ENCODE assay signal across 12 cellular contexts in the genomic region with DNA sequence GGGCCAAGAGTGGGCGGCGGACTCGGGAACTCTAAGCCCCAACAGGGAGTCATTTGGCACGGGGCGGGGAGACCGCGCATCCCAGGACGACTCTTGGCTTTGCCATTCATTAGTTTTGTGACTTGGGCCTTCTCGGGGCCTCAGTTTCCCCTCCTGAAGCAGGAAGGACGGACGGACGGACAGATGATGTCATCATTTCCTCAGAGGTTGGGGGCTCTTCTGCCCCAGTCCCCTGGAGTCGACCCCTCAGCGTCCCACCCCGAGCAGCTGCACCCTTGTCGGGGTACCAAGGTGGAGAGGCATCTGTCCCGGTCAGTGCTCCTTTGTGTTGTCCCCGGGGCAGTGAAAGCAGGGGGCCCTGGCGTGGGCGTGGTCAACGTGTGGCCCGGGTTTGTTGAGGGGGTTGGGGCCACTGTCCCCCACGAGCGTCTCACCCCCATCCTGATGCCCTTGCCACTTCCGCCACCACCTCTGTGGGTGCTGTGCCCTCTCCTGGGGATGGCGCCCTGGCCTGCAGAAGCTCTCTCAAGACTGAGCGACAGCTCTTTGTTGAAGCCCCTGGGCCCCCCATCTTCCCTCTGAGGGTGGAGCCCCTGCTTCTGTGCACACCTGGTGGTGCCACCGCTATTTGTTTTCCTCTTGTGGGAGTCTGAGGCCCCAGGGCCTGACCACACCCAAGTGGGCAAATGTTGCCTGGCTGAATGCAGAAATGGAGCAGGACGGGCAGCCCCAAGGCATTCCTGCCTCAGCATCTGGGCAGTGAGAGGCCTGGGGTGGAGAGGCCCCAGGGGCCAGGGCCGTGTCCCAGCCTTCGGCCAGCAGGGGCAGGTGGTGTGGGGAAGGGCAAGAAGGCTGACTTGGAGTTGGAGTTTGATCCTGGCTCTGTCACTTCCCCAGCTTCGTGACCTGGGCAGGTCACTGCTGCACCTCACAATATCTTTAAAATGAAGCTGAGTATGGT. TPM values are rescaled to one million over a fixed set of nuclear protein-coding genes. Genes with fewer than 3 reads are reported as not detected.
DNase-seq lines count a peak whose midpoint lies in the region; ATAC-seq and TF ChIP-seq lines count a peak whose summit lies in the region.
"Had no signal": no experiment of that assay in that cellular context is flagged by ENCODE, and none has a peak within 500 bp of the region (broad histone marks: within the 10 kb centered on the region; RNA-seq: fewer than 3 reads in every experiment).

No MANE protein-coding gene starts in this region.

- peak overlapping the region in 1 of 2 donors; percentile 56 for H3K9ac ChIP-seq in mucosa of rectum (ENCODE audit: low read depth in 1 of 2, low read length in 2 of 2)

- TF ChIP-seq EP300 in upper lobe of left lung (IDR thresholded peaks at IDR 0.05) = no peak

- H3K27ac Mint-ChIP-seq in CD8-positive, alpha-beta memory T cell = no peak overlapping the region
- H3K27ac Mint-ChIP-seq: activated naive CD4-positive, alpha-beta T cell treated with anti-CD3 and anti-CD28 coated beads, Interleukin-2, amount 50 U/mL, for 24 hours had no signal

- H3K4me3 Mint-ChIP-seq in CD8-positive, alpha-beta memory T cell = no peak overlapping the region
- H3K4me3 Mint-ChIP-seq: activated naive CD4-positive, alpha-beta T cell treated with anti-CD3 and anti-CD28 coated beads, Interleukin-2, amount 50 U/mL, for 24 hours had no signal

- H3K9me3 ChIP-seq in mucosa of rectum (ENCODE audit: control insufficient read depth in 2 of 2, low read length in 2 of 2) (no peaks in the 10 kb centered on the region), upper lobe of left lung (no peaks in the 10 kb centered on the region)
- no peaks in the 10 kb centered on the region for H3K9me3 ChIP-seq in CD8-positive, alpha-beta memory T cell (ENCODE audit: low read length)

- no peaks in the 10 kb centered on the region for H3K4me1 ChIP-seq in mucosa of rectum (ENCODE audit: control insufficient read depth in 2 of 2, insufficient read depth in 2 of 2, low read length in 2 of 2)
- H3K4me1 ChIP-seq in upper lobe of left lung = peaks cover 6 to 16% (median 11%) of the 10 kb centered on the region in 4 donors
- no peaks in the 10 kb centered on the region for H3K4me1 ChIP-seq in CD8-positive, alpha-beta memory T cell (ENCODE audit: insufficient read depth, low read length)

- H3K36me3 ChIP-seq in mucosa of rectum (ENCODE audit: control insufficient read depth in 2 of 2, insufficient read depth in 2 of 2, low read length in 2 of 2) (no peaks in the 10 kb centered on the region), upper lobe of left lung (no peaks in the 10 kb centered on the region)
- H3K36me3 ChIP-seq in CD8-positive, alpha-beta memory T cell (ENCODE audit: insufficient read depth, low read length) = no peaks in the 10 kb centered on the region
- H3K36me3 ChIP-seq: WERI-Rb-1 had no signal

- 48 to 50% methylated on average over 8 to 24 of the region's 32 CpGs for WGBS in upper lobe of left lung, 2 donors

- peaks cover 20 to 47% of the 10 kb centered on the region in 2 donors for H3K27me3 Mint-ChIP-seq in CD8-positive, alpha-beta memory T cell

- POLR2A ChIA-PET in CD8-positive, alpha-beta memory T cell (lab: Charles Lee) = no interaction called here

- CTCF ChIA-PET in CD8-positive, alpha-beta memory T cell (lab: Charles Lee) = no interaction called here

- DNase-seq in Right ventricle myocardium inferior (ENCODE audit: missing footprints) (peak; percentile 48), cardiac septum (ENCODE audit: low spot score) (no peak), epithelial cell of proximal tubule (ENCODE audit: low read depth) (no peak), upper lobe of left lung (no peak), NCI-H128 (lab: John Stamatoyannopoulos, UW; ENCODE audit: unreplicated experiment) (no peak), AG08395 (ENCODE audit: low spot score) (no peak)
- no peak for DNase-seq in CD8-positive, alpha-beta memory T cell
- DNase-seq: C1 segment of cervical spinal cord, MM.1S, WERI-Rb-1 had no signal

- TF ChIP-seq POLR2A in upper lobe of left lung (IDR thresholded peaks at IDR 0.05) = no peak

- H3K4me3 ChIP-seq in epithelial cell of proximal tubule (ENCODE audit: low read depth, low read length) (peak overlapping the region; percentile 38), mucosa of rectum (ENCODE audit: low read length in 2 of 2) (peak overlapping the region; percentile 37 to 50), upper lobe of left lung (peak overlapping the region in 3 of 4 donors; percentile 46 to 57 (median 55))
- H3K4me3 ChIP-seq in CD8-positive, alpha-beta memory T cell (ENCODE audit: low read length) = no peak overlapping the region

- TF ChIP-seq CTCF in epithelial cell of proximal tubule (conservative IDR thresholded peaks at IDR 0.05; ENCODE audit: low read depth, low read length) = no peak
- TF ChIP-seq CTCF in upper lobe of left lung (IDR thresholded peaks at IDR 0.05) = no peak

- intact Hi-C loops in Right ventricle myocardium inferior (cut with DNase I) (no loop called here), cardiac septum (cut with DNase I) (no loop called here)

- H3K27ac ChIP-seq in mucosa of rectum (ENCODE audit: low read depth in 2 of 2, low read length in 2 of 2) (no peak overlapping the region), upper lobe of left lung (no peak overlapping the region)
- H3K27ac ChIP-seq in CD8-positive, alpha-beta memory T cell (ENCODE audit: low read depth, low read length) = no peak overlapping the region
- H3K27ac ChIP-seq: WERI-Rb-1 had no signal

- peaks cover 0 to 3% (median 0%) of the 10 kb centered on the region in 3 donors for H3K4me1 Mint-ChIP-seq in CD8-positive, alpha-beta memory T cell
- H3K4me1 Mint-ChIP-seq: activated naive CD4-positive, alpha-beta T cell treated with anti-CD3 and anti-CD28 coated beads, Interleukin-2, amount 50 U/mL, for 24 hours had no signal

- ATAC-seq in Right ventricle myocardium inferior (no peak), upper lobe of left lung (ENCODE audit: low FRiP score in 2 of 2) (no peak)

- no peaks in the 10 kb centered on the region for H3K36me3 Mint-ChIP-seq in CD8-positive, alpha-beta memory T cell
- H3K36me3 Mint-ChIP-seq: activated naive CD4-positive, alpha-beta T cell treated with anti-CD3 and anti-CD28 coated beads, Interleukin-2, amount 50 U/mL, for 24 hours had no signal

- H3K9me3 Mint-ChIP-seq in CD8-positive, alpha-beta memory T cell = no peaks in the 10 kb centered on the region
- H3K9me3 Mint-ChIP-seq: activated naive CD4-positive, alpha-beta T cell treated with anti-CD3 and anti-CD28 coated beads, Interleukin-2, amount 50 U/mL, for 24 hours had no signal

- H3K27me3 ChIP-seq in mucosa of rectum (ENCODE audit: control insufficient read depth in 2 of 2, insufficient read depth in 2 of 2, low read length in 2 of 2) (peaks cover 12 to 18% of the 10 kb centered on the region in 2 donors), upper lobe of left lung (peaks cover 0 to 6% (median 3%) of the 10 kb centered on the region in 4 donors)
- H3K27me3 ChIP-seq in CD8-positive, alpha-beta memory T cell (ENCODE audit: insufficient read depth, low read length, poor library complexity, severe bottlenecking) = peaks cover 10% of the 10 kb centered on the region

RNA-seq across cellular contexts. Expression of gene HHIPL1, which starts 0.9 kb away (rescaled TPM):
- total RNA-seq in Right ventricle myocardium inferior = 1.5 TPM
- total RNA-seq in cardiac septum = 1.9 TPM
- 0.87 and 4.9 TPM in 2 replicates for total RNA-seq in epithelial cell of proximal tubule
- 1 to 10 TPM in 4 of 6 donors, under 1 TPM in 2; 0.61 to 2.2 (median 1.3) TPM for total RNA-seq in upper lobe of left lung
- total RNA-seq in CD8-positive, alpha-beta memory T cell = under 1 TPM in 1 of 2 experiments, not detected in 1; 0.04 TPM
- polyA plus RNA-seq in CD8-positive, alpha-beta memory T cell = not detected

RNA-seq across cellular contexts. Expression of gene CYP46A1, which starts 38.3 kb away (rescaled TPM):
- total RNA-seq in Right ventricle myocardium inferior (2.2 TPM), cardiac septum (5.5 TPM), epithelial cell of proximal tubule (under 0.01 TPM in 1 of 2 replicates, not detected in the other), upper lobe of left lung (10 to 100 TPM in 1 of 6 donors, 1 to 10 TPM in 2, under 1 TPM in 3; 0.15 to 12.6 (median 1.2) TPM)
- under 1 TPM; 0.07 to 0.20 TPM for total RNA-seq in CD8-positive, alpha-beta memory T cell
- polyA plus RNA-seq in CD8-positive, alpha-beta memory T cell = not detected

RNA-seq across cellular contexts. Expression of gene CCDC85C, which starts 41.8 kb away (rescaled TPM):
- total RNA-seq in Right ventricle myocardium inferior (53.1 TPM), cardiac septum (21.4 TPM), epithelial cell of proximal tubule (29.6 and 34.8 TPM in 2 replicates), upper lobe of left lung (10 to 100 TPM in 5 of 6 donors, 1 to 10 TPM in 1; 5.2 to 31.0 (median 20.4) TPM)
- 1 to 10 TPM; 4.2 to 5.3 TPM for total RNA-seq in CD8-positive, alpha-beta memory T cell
- polyA plus RNA-seq in CD8-positive, alpha-beta memory T cell = 1.2 TPM
